23 cellular contexts compared by ENCODE assay signal in genomic region chr5:85268194-85268593, GRCh38.
"Had no signal": no experiment of that assay in that cellular context is flagged by ENCODE, and none has a peak within 500 bp of the region (broad histone marks: within the 10 kb centered on the region; RNA-seq: fewer than 3 reads in every experiment).

No MANE protein-coding gene starts in this region.

- H3K27ac ChIP-seq: colonic mucosa, coronary artery, dorsolateral prefrontal cortex, epithelial cell of prostate, esophagus muscularis mucosa, esophagus squamous epithelium, foreskin keratinocyte, gastrocnemius medialis, gastroesophageal sphincter, heart left ventricle, heart right ventricle had no signal

- H3K36me3 ChIP-seq: colonic mucosa, esophagus muscularis mucosa, esophagus squamous epithelium, gastrocnemius medialis, gastroesophageal sphincter, heart left ventricle, heart right ventricle had no signal

- DNase-seq: colonic mucosa; cortex of kidney; dermis blood vessel endothelial cell; dorsolateral prefrontal cortex; effector CD4-positive, alpha-beta T cell; effector CD8-positive, alpha-beta T cell; effector memory CD4-positive, alpha-beta T cell; effector memory CD8-positive, alpha-beta T cell; endodermal cell; erythroblast; esophagus squamous epithelium; foreskin fibroblast; foreskin keratinocyte; foreskin melanocyte; gastrocnemius medialis; glutamatergic neuron; head of caudate nucleus; heart left ventricle; heart right ventricle had no signal

- H3K27me3 ChIP-seq: colonic mucosa, dorsolateral prefrontal cortex, esophagus muscularis mucosa, esophagus squamous epithelium, foreskin keratinocyte, gastrocnemius medialis, gastroesophageal sphincter, heart left ventricle, heart right ventricle had no signal

- H3K4me3 ChIP-seq: colonic mucosa, coronary artery, dorsolateral prefrontal cortex, esophagus muscularis mucosa, esophagus squamous epithelium, gastrocnemius medialis, gastroesophageal sphincter, heart left ventricle, heart right ventricle had no signal

- H3K4me1 ChIP-seq: colonic mucosa, esophagus muscularis mucosa, esophagus squamous epithelium, foreskin keratinocyte, gastrocnemius medialis, gastroesophageal sphincter, heart left ventricle, heart right ventricle had no signal

- H3K9me3 ChIP-seq: colonic mucosa, esophagus muscularis mucosa, esophagus squamous epithelium, gastrocnemius medialis, gastroesophageal sphincter, heart left ventricle, heart right ventricle had no signal
